Comparison of ENCODE assay signal across 8 cellular contexts in the genomic region with DNA sequence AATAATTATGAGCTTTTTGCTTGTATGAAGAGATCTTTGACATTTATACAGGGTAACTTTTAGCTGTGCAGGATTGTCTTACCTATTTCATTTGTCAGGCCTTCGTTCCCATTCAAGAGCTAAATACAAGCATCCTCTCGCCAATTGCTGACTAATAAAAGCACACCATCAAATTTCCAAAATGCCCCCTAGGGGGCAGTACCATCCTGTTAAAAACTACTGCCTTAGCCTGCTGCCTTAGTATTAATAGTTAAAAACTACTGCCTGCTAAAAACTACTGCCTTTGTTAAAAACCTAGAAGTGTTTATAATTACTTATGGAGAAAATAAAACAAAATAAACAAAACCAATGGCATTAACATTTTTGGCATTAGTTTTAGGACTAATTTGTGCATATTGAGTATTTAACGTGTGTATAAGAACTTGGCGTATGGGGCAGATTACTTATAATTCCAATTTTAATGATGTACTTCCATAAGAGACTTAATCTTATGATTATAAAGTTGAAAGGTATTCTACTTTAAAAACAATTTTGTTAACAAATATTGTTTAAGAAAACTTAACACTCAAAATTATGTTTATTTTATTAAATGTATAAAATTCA. TPM values are rescaled to one million over a fixed set of nuclear protein-coding genes. Genes with fewer than 3 reads are reported as not detected.
A peak's percentile ranks its signal among the peaks of the same experiment; 100 is the strongest.
DNase-seq lines count a peak whose midpoint lies in the region; ATAC-seq and TF ChIP-seq lines count a peak whose summit lies in the region.

No MANE protein-coding gene starts in this region.

- TF ChIP-seq CTCF in activated CD8-positive, alpha-beta T cell treated with anti-CD3 and anti-CD28 coated beads for 36 hours (IDR thresholded peaks at IDR 0.05), result peak; percentile 85
- peak; percentile 66 to 76 (median 73) for TF ChIP-seq CTCF in esophagus muscularis mucosa (IDR thresholded peaks at IDR 0.05)
- peak; percentile 86 for TF ChIP-seq CTCF in osteocyte (IDR thresholded peaks at IDR 0.05)

- DNase-seq in EH (ENCODE audit: low read depth) (peak; percentile 72), HK-2 (ENCODE audit: unreplicated experiment) (peak; percentile 48), NCI-H82 treated with DMSO at 0.1 percent for 48 hours (lab: John Stamatoyannopoulos, UW; ENCODE audit: unreplicated experiment) (peak; percentile 67), esophagus muscularis mucosa (ENCODE audit: extremely low spot score) (peak; percentile 92), osteocyte (ENCODE audit: extremely low spot score, unreplicated experiment) (peak; percentile 84)
- peak; percentile 79 for DNase-seq in activated CD8-positive, alpha-beta T cell treated with anti-CD3 and anti-CD28 coated beads for 36 hours

- 35% methylated on average over 4 of the region's 4 CpGs for WGBS in esophagus muscularis mucosa

- peaks cover 5 to 27% (median 23%) of the 10 kb centered on the region in 4 donors for H3K4me1 ChIP-seq in esophagus muscularis mucosa

- no peak overlapping the region for H3K4me3 Mint-ChIP-seq in activated CD8-positive, alpha-beta T cell treated with anti-CD3 and anti-CD28 coated beads for 36 hours
- H3K4me3 Mint-ChIP-seq in osteocyte (ENCODE audit: unreplicated experiment), result no peak overlapping the region
- no peak overlapping the region for H3K4me3 Mint-ChIP-seq in stimulated activated memory B cell treated with anti-CD40 and anti-IgM and Interleukin-4, amounts not matched to agents 10 μg/mL and 1 μg/mL and 100 μg/mL, for 72 hours

- H3K9me3 Mint-ChIP-seq in activated CD8-positive, alpha-beta T cell treated with anti-CD3 and anti-CD28 coated beads for 36 hours, result peaks cover 5% of the 10 kb centered on the region
- no peaks in the 10 kb centered on the region for H3K9me3 Mint-ChIP-seq in osteocyte (ENCODE audit: unreplicated experiment)
- peaks cover 3% of the 10 kb centered on the region for H3K9me3 Mint-ChIP-seq in stimulated activated memory B cell treated with anti-CD40 and anti-IgM and Interleukin-4, amounts not matched to agents 10 μg/mL and 1 μg/mL and 100 μg/mL, for 72 hours

- no peak for ATAC-seq in activated CD8-positive, alpha-beta T cell treated with anti-CD3 and anti-CD28 coated beads for 36 hours
- ATAC-seq in GM18498 (IDR thresholded peaks at IDR 0.05; ENCODE audit: unreplicated experiment), result no peak
- ATAC-seq in stimulated activated memory B cell treated with anti-CD40 and anti-IgM and Interleukin-4, amounts not matched to agents 10 μg/mL and 1 μg/mL and 100 μg/mL, for 72 hours, result no peak

- no peak overlapping the region for H3K27ac Mint-ChIP-seq in activated CD8-positive, alpha-beta T cell treated with anti-CD3 and anti-CD28 coated beads for 36 hours
- no peak overlapping the region for H3K27ac Mint-ChIP-seq in osteocyte (ENCODE audit: unreplicated experiment)
- no peak overlapping the region for H3K27ac Mint-ChIP-seq in stimulated activated memory B cell treated with anti-CD40 and anti-IgM and Interleukin-4, amounts not matched to agents 10 μg/mL and 1 μg/mL and 100 μg/mL, for 72 hours

- no peaks in the 10 kb centered on the region for H3K9me3 ChIP-seq in esophagus muscularis mucosa

- no peak overlapping the region for H3K4me3 ChIP-seq in esophagus muscularis mucosa

- no peak overlapping the region for H3K27ac ChIP-seq in esophagus muscularis mucosa (replicated peaks in 1 of 4)

- peaks cover 13% of the 10 kb centered on the region for H3K27me3 Mint-ChIP-seq in activated CD8-positive, alpha-beta T cell treated with anti-CD3 and anti-CD28 coated beads for 36 hours
- H3K27me3 Mint-ChIP-seq in osteocyte (ENCODE audit: unreplicated experiment), result peaks cover 35% of the 10 kb centered on the region
- H3K27me3 Mint-ChIP-seq in stimulated activated memory B cell treated with anti-CD40 and anti-IgM and Interleukin-4, amounts not matched to agents 10 μg/mL and 1 μg/mL and 100 μg/mL, for 72 hours, result peaks cover 10% of the 10 kb centered on the region

- H3K4me1 Mint-ChIP-seq in activated CD8-positive, alpha-beta T cell treated with anti-CD3 and anti-CD28 coated beads for 36 hours (ENCODE audit: low read depth), result peaks cover 17% of the 10 kb centered on the region
- H3K4me1 Mint-ChIP-seq in osteocyte (ENCODE audit: unreplicated experiment), result peaks cover 19% of the 10 kb centered on the region
- H3K4me1 Mint-ChIP-seq in stimulated activated memory B cell treated with anti-CD40 and anti-IgM and Interleukin-4, amounts not matched to agents 10 μg/mL and 1 μg/mL and 100 μg/mL, for 72 hours, result peaks cover 23% of the 10 kb centered on the region

- intact Hi-C loops in activated CD8-positive, alpha-beta T cell treated with anti-CD3 and anti-CD28 coated beads for 36 hours (cut with micrococcal nuclease), result loop anchor here (5.0 to 10.0 kb wide), 2 partner anchors 178 to 355 kb away; no protein-coding TSS in a partner anchor
- intact Hi-C loops in esophagus muscularis mucosa (cut with DNase I), result loop anchor here (10.0 kb wide), 1 partner anchor 198 kb away; no protein-coding TSS in a partner anchor

- no peaks in the 10 kb centered on the region for H3K27me3 ChIP-seq in esophagus muscularis mucosa

- H3K36me3 ChIP-seq in esophagus muscularis mucosa, result peaks cover 0 to 5% (median 4%) of the 10 kb centered on the region in 4 donors

- CTCF ChIA-PET in activated CD8-positive, alpha-beta T cell treated with anti-CD3 and anti-CD28 coated beads for 36 hours (lab: Charles Lee), result interaction anchor here (0.6 to 7.6 kb wide), 46 partner anchors 8 to 477 kb away, joined by 3 to 72 read pairs (median 4); a partner anchor contains a TSS

- no peak for TF ChIP-seq POLR2A in esophagus muscularis mucosa (IDR thresholded peaks at IDR 0.05; ENCODE audit: low read depth)

- TF ChIP-seq EP300 in esophagus muscularis mucosa (IDR thresholded peaks at IDR 0.05), result no peak

- no peaks in the 10 kb centered on the region for H3K36me3 Mint-ChIP-seq in activated CD8-positive, alpha-beta T cell treated with anti-CD3 and anti-CD28 coated beads for 36 hours (ENCODE audit: low read depth)
- no peaks in the 10 kb centered on the region for H3K36me3 Mint-ChIP-seq in osteocyte (ENCODE audit: unreplicated experiment)
- H3K36me3 Mint-ChIP-seq in stimulated activated memory B cell treated with anti-CD40 and anti-IgM and Interleukin-4, amounts not matched to agents 10 μg/mL and 1 μg/mL and 100 μg/mL, for 72 hours, result peaks cover 2% of the 10 kb centered on the region

- POLR2A ChIA-PET in activated CD8-positive, alpha-beta T cell treated with anti-CD3 and anti-CD28 coated beads for 36 hours (lab: Charles Lee), result interaction anchor here (0.9 to 1.6 kb wide), 2 partner anchors 12 to 43 kb away, joined by 3 to 4 read pairs; no protein-coding TSS in a partner anchor

RNA-seq across cellular contexts. Expression of a gene that starts 3.0 kb away (rescaled TPM):
- total RNA-seq in activated CD8-positive, alpha-beta T cell treated with anti-CD3 and anti-CD28 coated beads for 36 hours, result 10 to 100 TPM; 43.0 to 44.5 TPM
- 10 to 100 TPM; 38.8 to 83.9 (median 64.7) TPM for total RNA-seq in esophagus muscularis mucosa
- 42.5 and 44.7 TPM in 2 replicates for total RNA-seq in osteocyte

RNA-seq across cellular contexts. Expression of a gene that starts 21.9 kb away (rescaled TPM):
- 1 to 10 TPM in 1 of 2 experiments, under 1 TPM in 1; 0.86 to 4.1 TPM for total RNA-seq in activated CD8-positive, alpha-beta T cell treated with anti-CD3 and anti-CD28 coated beads for 36 hours
- total RNA-seq in esophagus muscularis mucosa (100 to 1,000 TPM in 3 of 4 donors, 10 to 100 TPM in 1; 88.0 to 293 (median 180) TPM), osteocyte (1.5 and 2.6 TPM in 2 replicates)

RNA-seq across cellular contexts. Expression of a gene that starts 41.7 kb away (rescaled TPM):
- total RNA-seq in activated CD8-positive, alpha-beta T cell treated with anti-CD3 and anti-CD28 coated beads for 36 hours, result 1 to 10 TPM in 1 of 2 experiments, under 1 TPM in 1; 0.63 to 1.2 TPM
- total RNA-seq in esophagus muscularis mucosa (under 1 TPM in 3 of 4 donors, not detected in 1; 0.19 to 0.83 (median 0.34) TPM), osteocyte (not detected in 2 replicates)

RNA-seq across cellular contexts. Expression of a gene that starts 51.3 kb away (rescaled TPM):
- total RNA-seq in activated CD8-positive, alpha-beta T cell treated with anti-CD3 and anti-CD28 coated beads for 36 hours, result 10 to 100 TPM; 21.9 to 23.3 TPM
- total RNA-seq in esophagus muscularis mucosa (10 to 100 TPM in 1 of 4 donors, 1 to 10 TPM in 3; 5.8 to 12.9 (median 6.4) TPM), osteocyte (25.8 and 30.0 TPM in 2 replicates)

RNA-seq across cellular contexts. Expression of a gene that starts 51.4 kb away (rescaled TPM):
- total RNA-seq in activated CD8-positive, alpha-beta T cell treated with anti-CD3 and anti-CD28 coated beads for 36 hours, result 100 to 1,000 TPM; 272 to 275 TPM
- total RNA-seq in esophagus muscularis mucosa (100 to 1,000 TPM; 142 to 215 (median 176) TPM), osteocyte (167 and 170 TPM in 2 replicates)

Comparison
In these comparisons a context has a peak if more than half of its experiments do, and no peak if none do; other contexts are left out.
1. RNA of a gene that starts 21.9 kb away (total RNA-seq): 88.0 to 293 TPM in esophagus muscularis mucosa; 0.86 to 4.1 TPM in activated CD8-positive, alpha-beta T cell treated with anti-CD3 and anti-CD28 coated beads for 36 hours and 1.5 to 2.6 TPM in osteocyte; every median in the first group is over 10 times any median in the second.
2. Peak in every context shown above with its lines, with median percentiles within 50 percentile points of each other: DNase-seq and CTCF ChIP-seq.